1 cellular context compared by ENCODE assay signal in genomic region chr5:140398379-140398811, GRCh38.
A peak's percentile ranks its signal among the peaks of the same experiment; 100 is the strongest.
TF ChIP-seq lines count a peak whose summit lies in the region.

No MANE protein-coding gene starts in this region.

TF ChIP-seq in K562, 482 proteins besides CTCF, POLR2A, EP300 and RAD21:
- peak; percentile 89 for TF ChIP-seq CEBPB (tag; IDR thresholded peaks at IDR 0.05)
- TF ChIP-seq HMBOX1 (IDR thresholded peaks at IDR 0.05), result 0 out of 2 replicates have a peak, but pooled peaks have one; percentile 32
- TF ChIP-seq NONO (IDR thresholded peaks at IDR 0.05; ENCODE audit: low read depth in 2 of 2, low read length in 1 of 2), result no peak
- TF ChIP-seq CEBPG (CRISPR knock-in tag; IDR thresholded peaks at IDR 0.05), result 0 out of 2 replicates have a peak, but pooled peaks have one; percentile 7
- peak; percentile 72 to 82 for TF ChIP-seq CEBPG (tag; conservative IDR thresholded peaks at IDR 0.05 in 1 of 2, IDR thresholded peaks at IDR 0.05 in 1 of 2)
- no peak for TF ChIP-seq ZBTB26 (CRISPR knock-in tag; IDR thresholded peaks at IDR 0.05)
